ENCODE assay signal across 14 cellular contexts in genomic region chr10:93422121-93422520, GRCh38.
DNase-seq lines count a peak whose midpoint lies in the region; ATAC-seq, FAIRE-seq and TF ChIP-seq lines count a peak whose summit lies in the region.
"Had no signal": no experiment of that assay in that cellular context is flagged by ENCODE, and none has a peak within 500 bp of the region (broad histone marks: within the 10 kb centered on the region; RNA-seq: fewer than 3 reads in every experiment).

No MANE protein-coding gene starts in this region.

- H3K4ac ChIP-seq in H9 (ENCODE audit: low read depth, low read length), result no peak overlapping the region

- H3K27ac Mint-ChIP-seq in H9 (peak overlapping the region; percentile 82 to 88 (median 84); a peak in 5 of 7 replicates), chondrocyte (ENCODE audit: unreplicated experiment) (peak overlapping the region; percentile 89)

- H4K20me1 ChIP-seq in H9 (ENCODE audit: control insufficient read depth, insufficient read depth, insufficient read length), result no peaks in the 10 kb centered on the region
- H4K20me1 ChIP-seq in HepG2 (ENCODE audit: insufficient read depth, low read length), result no peaks in the 10 kb centered on the region

- H3K56ac ChIP-seq in H9 (ENCODE audit: insufficient read length, low read depth, low read length), result no peak overlapping the region

- no peak overlapping the region for H4K5ac ChIP-seq in H9 (ENCODE audit: insufficient read length, low read depth, low read length)

- H3K4me2 ChIP-seq in H9 (ENCODE audit: insufficient read depth, insufficient read length, low read length) (no peak overlapping the region), HepG2 (ENCODE audit: low read depth, low read length) (peak overlapping the region; percentile 42; the same call in 1 of the 2 replicates)

- ATAC-seq in HepG2 (no peak), HG02852 (IDR thresholded peaks at IDR 0.05; ENCODE audit: unreplicated experiment) (no peak), HG02798 (IDR thresholded peaks at IDR 0.05; ENCODE audit: poor library complexity, unreplicated experiment) (no peak), HG03097 (IDR thresholded peaks at IDR 0.05; ENCODE audit: low FRiP score, unreplicated experiment) (no peak)

- FAIRE-seq in HepG2 (lab: Jason Lieb, UNC), result no peak

- H4K91ac ChIP-seq in H9 (ENCODE audit: insufficient read length, low read depth, low read length), result no peak overlapping the region

- intact Hi-C loops in HepG2 (cut with micrococcal nuclease; ENCODE audit: unreplicated experiment) (loop anchor here (10.0 kb wide), 1 partner anchor 63 kb away; the partner anchor contains the start of gene MYOF), sigmoid colon (cut with DNase I) (no loop called here)

- no peaks in the 10 kb centered on the region for H3K36me3 ChIP-seq in HepG2 (replicated peaks in 1 of 2; ENCODE audit: control insufficient read depth in 1 of 2, insufficient read depth in 2 of 2, low read length in 2 of 2)
- peaks cover 5 to 34% (median 17%) of the 10 kb centered on the region in 4 donors for H3K36me3 ChIP-seq in sigmoid colon

- H3K14ac ChIP-seq in H9 (ENCODE audit: insufficient read depth, low read length), result no peak overlapping the region

- TF ChIP-seq POLR2A in HepG2 (IDR thresholded peaks at IDR 0.05; ENCODE audit: insufficient read depth in 1 of 2, low read depth in 2 of 2, low read length in 2 of 2) (no peak), sigmoid colon (IDR thresholded peaks at IDR 0.05) (no peak)

- no peak overlapping the region for H3T11ph ChIP-seq in H9 (ENCODE audit: low read length)

- CTCF ChIA-PET in HepG2 (lab: Yijun Ruan, JAX; ENCODE audit: low intra/inter-chr PET ratio, low total read pairs), result no interaction called here

- POLR2A ChIA-PET in HepG2 (lab: Yijun Ruan, JAX), result no interaction called here

- H3K4me3 Mint-ChIP-seq in H9 (no peak overlapping the region; a peak in 1 of 5 replicates), chondrocyte (ENCODE audit: unreplicated experiment) (no peak overlapping the region)

- no peaks in the 10 kb centered on the region for H3K9me3 Mint-ChIP-seq in H9
- no peaks in the 10 kb centered on the region for H3K9me3 Mint-ChIP-seq in chondrocyte (ENCODE audit: low read depth)

- TF ChIP-seq RAD21 in HepG2 (CRISPR knock-in tag; IDR thresholded peaks at IDR 0.05), result no peak

- in situ Hi-C loops in HepG2 (cut with HindIII; ENCODE audit: extremely low pct_ligation_motif_present, low pct_unique_long_range_greater_than_20kb), result no loop called here

- H3K4me1 Mint-ChIP-seq in H9, result peaks cover 28 to 45% of the 10 kb centered on the region in 2 experiments
- peaks cover 66% of the 10 kb centered on the region for H3K4me1 Mint-ChIP-seq in chondrocyte (ENCODE audit: low read depth)

- DNase-seq in H9 (no peak), chondrocyte (ENCODE audit: low spot score) (no peak), HepG2 (ENCODE audit: low spot score) (no peak), sigmoid colon (no peak), A172 (ENCODE audit: low spot score) (no peak)
- DNase-seq: activated CD8-positive, alpha-beta memory T cell treated with anti-CD3 and anti-CD28 coated beads, Interleukin-2, amount 50 U/mL, for 4 hours; AML-193; DMS79; NCI-H1417; nucleus accumbens; SW 1271 had no signal

- no peaks in the 10 kb centered on the region for H3K79me2 ChIP-seq in H9 (ENCODE audit: insufficient read depth, low read length)
- H3K79me2 ChIP-seq in HepG2 (ENCODE audit: insufficient read depth, low read length), result no peaks in the 10 kb centered on the region

- no peak overlapping the region for H3K23ac ChIP-seq in H9 (ENCODE audit: insufficient read length, low read depth, low read length)

- H3K27me3 ChIP-seq in H9 (ENCODE audit: insufficient read depth, low read length) (no peaks in the 10 kb centered on the region), HepG2 (ENCODE audit: control insufficient read depth in 1 of 2, insufficient read depth in 2 of 2, low read length in 2 of 2) (no peaks in the 10 kb centered on the region), sigmoid colon (no peaks in the 10 kb centered on the region)

- H2BK120ac ChIP-seq in H9 (ENCODE audit: low read depth, low read length, poor library complexity, severe bottlenecking), result no peak overlapping the region

- no TSS peak for BruUV-seq in HepG2 (replicated peaks; lab: Mats Ljungman, UMichigan)

- H3K27ac ChIP-seq in H9 (ENCODE audit: insufficient read length, low read depth, low read length), result no peak overlapping the region
- no peak overlapping the region for H3K27ac ChIP-seq in HepG2 (ENCODE audit: extremely low read length, insufficient read depth, low read length)
- peak overlapping the region; percentile 60 to 75 (median 66) for H3K27ac ChIP-seq in sigmoid colon

- no peak overlapping the region for H2BK20ac ChIP-seq in H9 (ENCODE audit: low read depth, low read length, poor library complexity, severe bottlenecking)

- no peaks in the 10 kb centered on the region; a peak in 1 of 7 replicates for H3K36me3 Mint-ChIP-seq in H9 (ENCODE audit: insufficient read depth in 1 of 3, low read depth in 3 of 3)
- peaks cover 41% of the 10 kb centered on the region for H3K36me3 Mint-ChIP-seq in chondrocyte (ENCODE audit: low read depth)

- no peak for TF ChIP-seq EP300 in HepG2 (IDR thresholded peaks at IDR 0.05; ENCODE audit: low read depth in 2 of 2, low read length in 2 of 2)
- no peak for TF ChIP-seq EP300 in HepG2 (CRISPR knock-in tag; IDR thresholded peaks at IDR 0.05; ENCODE audit: borderline replicate concordance)
- no peak for TF ChIP-seq EP300 in sigmoid colon (IDR thresholded peaks at IDR 0.05)

- H3K23me2 ChIP-seq in H9 (ENCODE audit: insufficient read length, low read depth, low read length, poor library complexity, severe bottlenecking), result no peaks in the 10 kb centered on the region

- H3K9ac ChIP-seq in H9 (ENCODE audit: extremely low read depth, insufficient read length, low read length) (no peak overlapping the region), HepG2 (ENCODE audit: insufficient read depth, low read depth, low read length) (no peak overlapping the region)

- H3K27me3 Mint-ChIP-seq in H9 (ENCODE audit: low read depth) (no peaks in the 10 kb centered on the region), chondrocyte (ENCODE audit: low read depth) (no peaks in the 10 kb centered on the region)

- H2BK15ac ChIP-seq in H9 (ENCODE audit: low read depth, low read length), result no peak overlapping the region

- H3K4me1 ChIP-seq in H9 (ENCODE audit: insufficient read depth, low read length) (peaks cover 6% of the 10 kb centered on the region; the same call in 1 of the 2 replicates), HepG2 (ENCODE audit: insufficient read depth, low read length) (peaks cover 14% of the 10 kb centered on the region), sigmoid colon (peaks cover 0 to 42% (median 36%) of the 10 kb centered on the region in 4 donors)

- TF ChIP-seq CTCF in H9 (conservative IDR thresholded peaks at IDR 0.05) (no peak), chondrocyte (IDR thresholded peaks at IDR 0.05) (no peak), HepG2 (CRISPR knock-in tag; IDR thresholded peaks at IDR 0.05) (no peak), sigmoid colon (IDR thresholded peaks at IDR 0.05) (no peak)

- no peak overlapping the region for H2BK12ac ChIP-seq in H9 (ENCODE audit: insufficient read length, low read depth, low read length)

- no peak overlapping the region for H4K8ac ChIP-seq in H9 (replicated peaks; ENCODE audit: insufficient read length, low read depth, low read length)

- WGBS in H9 (ENCODE audit: extremely low coverage, insufficient read length, low lambda C conversion rate), result no CpG with 5 or more reads among the region's 4 CpGs
- WGBS in HepG2 (ENCODE audit: low lambda C conversion rate), result 64% methylated on average over 4 of the region's 4 CpGs
- 35 to 63% methylated on average over 4 of the region's 4 CpGs for WGBS in sigmoid colon, 2 donors

- H3K79me1 ChIP-seq in H9 (ENCODE audit: insufficient read depth, low read depth, low read length, poor library complexity, severe bottlenecking), result no peaks in the 10 kb centered on the region

- H3K18ac ChIP-seq in H9 (ENCODE audit: insufficient read length, low read depth, low read length), result no peak overlapping the region

- no peak overlapping the region for H2AK5ac ChIP-seq in H9 (ENCODE audit: insufficient read length, low read length)

- H2AFZ ChIP-seq in H9 (ENCODE audit: low read length), result no peak overlapping the region
- H2AFZ ChIP-seq in HepG2 (ENCODE audit: low read length), result no peak overlapping the region

- no peak overlapping the region for H2BK5ac ChIP-seq in H9 (ENCODE audit: insufficient read length, low read length)

- 0 out of 6 replicates have a peak overlapping the region, but pooled peaks of 1 of the 3 experiments have one; percentile 16 for H3K4me3 ChIP-seq in HepG2 (replicated peaks in 1 of 3; ENCODE audit: insufficient read depth in 1 of 3, low read depth in 2 of 3, low read length in 3 of 3)
- no peak overlapping the region for H3K4me3 ChIP-seq in sigmoid colon

- H3K9me3 ChIP-seq in H9 (ENCODE audit: control insufficient read depth, low read depth, low read length), result no peaks in the 10 kb centered on the region
- no peaks in the 10 kb centered on the region for H3K9me3 ChIP-seq in HepG2 (ENCODE audit: low read length)
- H3K9me3 ChIP-seq in sigmoid colon, result no peaks in the 10 kb centered on the region

TF ChIP-seq in HepG2, 621 proteins besides CTCF, POLR2A, EP300 and RAD21 (continues in another document):
- TF ChIP-seq ISL2 (CRISPR knock-in tag; IDR thresholded peaks at IDR 0.05), result no peak
- TF ChIP-seq ZC3H4 (CRISPR knock-in tag; IDR thresholded peaks at IDR 0.05; ENCODE audit: borderline replicate concordance), result no peak
- TF ChIP-seq SP1 (IDR thresholded peaks at IDR 0.05), result no peak
- no peak for TF ChIP-seq SP1 (CRISPR knock-in tag; IDR thresholded peaks at IDR 0.05)
- TF ChIP-seq ZMYM4 (CRISPR knock-in tag; IDR thresholded peaks at IDR 0.05), result no peak
- TF ChIP-seq HIVEP1 (CRISPR knock-in tag; IDR thresholded peaks at IDR 0.05), result no peak
- no peak for TF ChIP-seq ZNF138 (CRISPR knock-in tag; IDR thresholded peaks at IDR 0.05; ENCODE audit: low read depth)
- TF ChIP-seq ZNF570 (CRISPR knock-in tag; IDR thresholded peaks at IDR 0.05; ENCODE audit: borderline replicate concordance), result no peak
- no peak for TF ChIP-seq RARG (CRISPR knock-in tag; IDR thresholded peaks at IDR 0.05; ENCODE audit: low read depth)

Comparison
In these comparisons a context has a peak if more than half of its experiments do, and no peak if none do; other contexts are left out.
1. H3K27ac ChIP-seq: peak in sigmoid colon (4 of 4); none in H9 (single experiment) and HepG2 (single experiment).